In the genomic region with DNA sequence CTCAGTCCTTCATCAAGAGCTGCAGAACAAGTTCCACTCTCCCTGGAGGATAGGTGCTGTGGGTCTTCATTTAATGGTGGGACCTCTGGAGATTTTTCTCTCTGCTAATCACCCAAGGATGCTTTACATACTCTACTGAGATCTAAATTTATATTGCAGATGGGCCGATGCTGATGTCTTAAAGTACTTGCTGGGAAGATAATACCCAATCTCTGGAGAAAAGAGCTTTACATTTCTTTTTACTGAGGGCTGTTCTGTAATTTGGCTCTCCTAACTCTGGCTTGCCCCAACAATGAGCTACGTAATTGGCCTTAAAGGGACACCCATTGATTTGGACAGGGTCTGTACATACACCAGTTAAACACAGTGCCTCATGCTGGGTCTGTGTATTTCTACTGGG, we compare ENCODE assay signal across 33 cellular contexts.
"Had no signal": no experiment of that assay in that cellular context is flagged by ENCODE, and none has a peak within 500 bp of the region (broad histone marks: within the 10 kb centered on the region; RNA-seq: fewer than 3 reads in every experiment).

No MANE protein-coding gene starts in this region.

- H3K9me3 ChIP-seq: adrenal gland, body of pancreas, esophagus squamous epithelium, gastroesophageal sphincter, heart right ventricle had no signal

- DNase-seq: activated B cell treated with CpG ODN at 0.5 μM for 24 hours; activated CD4-positive, alpha-beta T cell treated with anti-CD3 and anti-CD28 coated beads for 48 hours; activated CD4-positive, alpha-beta T cell treated with anti-CD3 and anti-CD28 coated beads, Interleukin-2, amount 50 U/mL, for 1 hour; activated CD4-positive, alpha-beta T cell treated with anti-CD3 and anti-CD28 coated beads, Interleukin-2, amount 50 U/mL, for 48 hours; activated CD8-positive, alpha-beta memory T cell treated with anti-CD3 and anti-CD28 coated beads for 24 hours; activated CD8-positive, alpha-beta T cell treated with anti-CD3 and anti-CD28 coated beads for 36 hours; activated effector memory CD4-positive, alpha-beta T cell treated with Interleukin-2 at 50 U/mL for 16 hours; activated gamma-delta T cell treated with Interleukin-2 at 50 U/mL for 16 hours; activated naive CD4-positive, alpha-beta T cell treated with Interleukin-2 at 50 U/mL for 16 hours; activated naive CD8-positive, alpha-beta T cell treated with anti-CD3 and anti-CD28 coated beads for 36 hours; activated naive CD8-positive, alpha-beta T cell treated with anti-CD3 and anti-CD28 coated beads, Interleukin-2, amount 50 U/mL, for 24 hours; activated T-cell treated with anti-CD3 and anti-CD28 coated beads, Interleukin-2, amount 50 U/mL, for 4 hours; adrenal gland; amygdala; aorta; body of pancreas; caudate nucleus; cortex of kidney; dermis blood vessel endothelial cell; effector CD4-positive, alpha-beta T cell; effector memory CD8-positive, alpha-beta T cell; esophagus squamous epithelium; foreskin melanocyte; heart right ventricle; T-helper 17 cell; T1000; WERI-Rb-1 had no signal

- H3K4me3 ChIP-seq: adrenal gland, body of pancreas, esophagus squamous epithelium, gastroesophageal sphincter, heart right ventricle had no signal

- H3K9me3 Mint-ChIP-seq: activated CD8-positive, alpha-beta T cell treated with anti-CD3 and anti-CD28 coated beads for 36 hours; activated naive CD8-positive, alpha-beta T cell treated with anti-CD3 and anti-CD28 coated beads, Interleukin-2, amount 50 U/mL, for 24 hours; activated T-cell treated with anti-CD3 and anti-CD28 coated beads, Interleukin-2, amount 50 U/mL, for 4 hours; activated T-helper 17 cell treated with anti-CD3 and anti-CD28 coated beads, Interleukin-2, amount 50 U/mL, for 72 hours; effector memory CD8-positive, alpha-beta T cell; T-helper 2 cell treated with Interferon-gamma antibody and Interleukin-4, amounts not matched to agents 5 μg/mL and 100 μg/mL, for 36 hours had no signal

- H3K27me3 ChIP-seq: adrenal gland, body of pancreas, esophagus squamous epithelium, gastroesophageal sphincter, heart right ventricle had no signal

- H3K4me3 Mint-ChIP-seq: activated B cell treated with CpG ODN at 0.5 μM for 24 hours; activated CD8-positive, alpha-beta T cell treated with anti-CD3 and anti-CD28 coated beads for 36 hours; activated naive CD4-positive, alpha-beta T cell treated with anti-CD3 and anti-CD28 coated beads, Interleukin-2, amount 50 U/mL, for 24 hours; activated naive CD8-positive, alpha-beta T cell treated with anti-CD3 and anti-CD28 coated beads for 36 hours; activated naive CD8-positive, alpha-beta T cell treated with anti-CD3 and anti-CD28 coated beads, Interleukin-2, amount 50 U/mL, for 24 hours; activated T-cell treated with anti-CD3 and anti-CD28 coated beads, Interleukin-2, amount 50 U/mL, for 4 hours; activated T-helper 17 cell treated with anti-CD3 and anti-CD28 coated beads, Interleukin-2, amount 50 U/mL, for 72 hours; effector memory CD8-positive, alpha-beta T cell; T-helper 17 cell; T-helper 2 cell treated with Interferon-gamma antibody and Interleukin-4, amounts not matched to agents 5 μg/mL and 100 μg/mL, for 36 hours had no signal

- H3K27ac Mint-ChIP-seq: activated B cell treated with CpG ODN at 0.5 μM for 24 hours; activated CD8-positive, alpha-beta T cell treated with anti-CD3 and anti-CD28 coated beads for 36 hours; activated naive CD4-positive, alpha-beta T cell treated with anti-CD3 and anti-CD28 coated beads, Interleukin-2, amount 50 U/mL, for 24 hours; activated naive CD8-positive, alpha-beta T cell treated with anti-CD3 and anti-CD28 coated beads for 36 hours; activated naive CD8-positive, alpha-beta T cell treated with anti-CD3 and anti-CD28 coated beads, Interleukin-2, amount 50 U/mL, for 24 hours; activated T-helper 17 cell treated with anti-CD3 and anti-CD28 coated beads, Interleukin-2, amount 50 U/mL, for 72 hours; effector memory CD8-positive, alpha-beta T cell; T-helper 17 cell; T-helper 2 cell treated with Interferon-gamma antibody and Interleukin-4, amounts not matched to agents 5 μg/mL and 100 μg/mL, for 36 hours had no signal

- H3K27ac ChIP-seq: adrenal gland, body of pancreas, epithelial cell of prostate, esophagus squamous epithelium, gastroesophageal sphincter, heart right ventricle, WERI-Rb-1 had no signal

- H3K36me3 ChIP-seq: adrenal gland, esophagus squamous epithelium, gastroesophageal sphincter, heart right ventricle, WERI-Rb-1 had no signal

- H3K27me3 Mint-ChIP-seq: activated B cell treated with CpG ODN at 0.5 μM for 24 hours; activated CD8-positive, alpha-beta T cell treated with anti-CD3 and anti-CD28 coated beads for 36 hours; activated naive CD4-positive, alpha-beta T cell treated with anti-CD3 and anti-CD28 coated beads, Interleukin-2, amount 50 U/mL, for 24 hours; activated naive CD8-positive, alpha-beta T cell treated with anti-CD3 and anti-CD28 coated beads for 36 hours; activated naive CD8-positive, alpha-beta T cell treated with anti-CD3 and anti-CD28 coated beads, Interleukin-2, amount 50 U/mL, for 24 hours; activated T-helper 17 cell treated with anti-CD3 and anti-CD28 coated beads, Interleukin-2, amount 50 U/mL, for 72 hours; effector memory CD8-positive, alpha-beta T cell; T-helper 17 cell had no signal

- H3K4me1 ChIP-seq: adrenal gland, body of pancreas, esophagus squamous epithelium, heart right ventricle had no signal

- H3K4me1 Mint-ChIP-seq: activated naive CD4-positive, alpha-beta T cell treated with anti-CD3 and anti-CD28 coated beads, Interleukin-2, amount 50 U/mL, for 24 hours; activated naive CD8-positive, alpha-beta T cell treated with anti-CD3 and anti-CD28 coated beads, Interleukin-2, amount 50 U/mL, for 24 hours; activated T-helper 17 cell treated with anti-CD3 and anti-CD28 coated beads, Interleukin-2, amount 50 U/mL, for 72 hours; T-helper 17 cell had no signal

- ATAC-seq: activated CD4-positive, CD25-positive, alpha-beta regulatory T cell treated with anti-CD3 and anti-CD28 coated beads, Interleukin-2, amount 50 U/mL, for 24 hours; activated CD8-positive, alpha-beta T cell treated with anti-CD3 and anti-CD28 coated beads for 36 hours; activated naive CD8-positive, alpha-beta T cell treated with anti-CD3 and anti-CD28 coated beads, Interleukin-2, amount 50 U/mL, for 24 hours; activated T-cell treated with anti-CD3 and anti-CD28 coated beads, Interleukin-2, amount 50 U/mL, for 4 hours; activated T-helper 17 cell treated with anti-CD3 and anti-CD28 coated beads, Interleukin-2, amount 50 U/mL, for 72 hours; body of pancreas; effector memory CD8-positive, alpha-beta T cell; gastroesophageal sphincter; heart right ventricle; T-helper 17 cell had no signal
